Comparison of ENCODE assay signal across 13 cellular contexts in genomic region chr1:246587606-246588005, GRCh38. TPM values are rescaled to one million over a fixed set of nuclear protein-coding genes. Genes with fewer than 3 reads are reported as not detected.
A peak's percentile ranks its signal among the peaks of the same experiment; 100 is the strongest.
DNase-seq lines count a peak whose midpoint lies in the region; ATAC-seq, FAIRE-seq and TF ChIP-seq lines count a peak whose summit lies in the region.
"Had no signal": no experiment of that assay in that cellular context is flagged by ENCODE, and none has a peak within 500 bp of the region (broad histone marks: within the 10 kb centered on the region; RNA-seq: fewer than 3 reads in every experiment).

No MANE protein-coding gene starts in this region.

- FAIRE-seq in islet of Langerhans (lab: Jason Lieb, UNC) (peak; percentile 9), small intestine (lab: Jason Lieb, UNC) (no peak)
- FAIRE-seq: A549, GM12892, H1 had no signal

- H3K9ac ChIP-seq in mesendoderm (ENCODE audit: low read length), result no peak overlapping the region

- H3K4me1 ChIP-seq in thyroid gland (peaks cover 36% of the 10 kb centered on the region in 2 donors), small intestine (ENCODE audit: control insufficient read depth in 2 of 2, insufficient read depth in 1 of 2, low read depth in 1 of 2, low read length in 1 of 2) (peaks cover 4 to 13% of the 10 kb centered on the region in 2 donors), mesendoderm (ENCODE audit: control insufficient read depth, low read depth, low read length) (no peaks in the 10 kb centered on the region)

- ATAC-seq in activated CD8-positive, alpha-beta T cell treated with anti-CD3 and anti-CD28 coated beads for 36 hours, result no peak
- no peak for ATAC-seq in activated CD8-positive, alpha-beta T cell treated with anti-CD3 and anti-CD28 coated beads, Interleukin-2, amount 10 ng/mL, durations not matched to agents 7 days and 5 days
- ATAC-seq in GM18873 (IDR thresholded peaks at IDR 0.05; ENCODE audit: low FRiP score, unreplicated experiment), result no peak
- ATAC-seq: A549 had no signal

- peaks cover 2% of the 10 kb centered on the region for H3K79me2 ChIP-seq in mesendoderm (ENCODE audit: control insufficient read depth, insufficient read depth, low read length)

- H2BK15ac ChIP-seq in mesendoderm (replicated peaks; ENCODE audit: low read depth), result no peak overlapping the region

- H3K4me3 ChIP-seq in thyroid gland (replicated peaks in 1 of 3), result no peak overlapping the region
- no peak overlapping the region for H3K4me3 ChIP-seq in small intestine (ENCODE audit: low read depth in 1 of 2, low read length in 2 of 2)
- H3K4me3 ChIP-seq in mesendoderm (ENCODE audit: low read length), result no peak overlapping the region
- H3K4me3 ChIP-seq: A549 had no signal

- H3K4me1 Mint-ChIP-seq in activated CD8-positive, alpha-beta T cell treated with anti-CD3 and anti-CD28 coated beads for 36 hours (ENCODE audit: low read depth), result peaks cover 52% of the 10 kb centered on the region
- peaks cover 16% of the 10 kb centered on the region for H3K4me1 Mint-ChIP-seq in activated CD8-positive, alpha-beta T cell treated with anti-CD3 and anti-CD28 coated beads, Interleukin-2, amount 10 ng/mL, durations not matched to agents 7 days and 5 days (ENCODE audit: low read depth)

- peaks cover 1% of the 10 kb centered on the region for H3K9me3 Mint-ChIP-seq in activated CD8-positive, alpha-beta T cell treated with anti-CD3 and anti-CD28 coated beads for 36 hours
- peaks cover 7% of the 10 kb centered on the region for H3K9me3 Mint-ChIP-seq in activated CD8-positive, alpha-beta T cell treated with anti-CD3 and anti-CD28 coated beads, Interleukin-2, amount 10 ng/mL, durations not matched to agents 7 days and 5 days (ENCODE audit: insufficient read depth)

- H3K18ac ChIP-seq in mesendoderm (ENCODE audit: low read length), result no peak overlapping the region

- no peak overlapping the region for H2BK120ac ChIP-seq in mesendoderm (ENCODE audit: low read depth, low read length)

- H3K36me3 Mint-ChIP-seq in activated CD8-positive, alpha-beta T cell treated with anti-CD3 and anti-CD28 coated beads for 36 hours (ENCODE audit: low read depth), result peaks cover 37% of the 10 kb centered on the region
- H3K36me3 Mint-ChIP-seq in activated CD8-positive, alpha-beta T cell treated with anti-CD3 and anti-CD28 coated beads, Interleukin-2, amount 10 ng/mL, durations not matched to agents 7 days and 5 days (ENCODE audit: low read depth), result peaks cover 36% of the 10 kb centered on the region

- TF ChIP-seq POLR2A in thyroid gland (IDR thresholded peaks at IDR 0.05), result no peak

- no peak for DNase-seq in activated CD8-positive, alpha-beta T cell treated with anti-CD3 and anti-CD28 coated beads for 36 hours
- DNase-seq in activated CD8-positive, alpha-beta T cell treated with anti-CD3 and anti-CD28 coated beads, Interleukin-2, amount 10 ng/mL, durations not matched to agents 7 days and 5 days, result no peak
- peak; percentile 19 for DNase-seq in amniotic stem cell (lab: John Stamatoyannopoulos, UW)
- no peak for DNase-seq in thyroid gland
- DNase-seq in small intestine, result no peak
- DNase-seq in mesendoderm, result no peak
- DNase-seq: stimulated activated CD4-positive, alpha-beta T cell treated with anti-CD3 and anti-CD28 coated beads, Interleukin-2, amount 100 ng/mL, for 24 hours had no signal

- POLR2A ChIA-PET in activated CD8-positive, alpha-beta T cell treated with anti-CD3 and anti-CD28 coated beads for 36 hours (lab: Charles Lee), result no interaction called here
- POLR2A ChIA-PET in activated CD8-positive, alpha-beta T cell treated with anti-CD3 and anti-CD28 coated beads, Interleukin-2, amount 10 ng/mL, durations not matched to agents 7 days and 5 days (lab: Charles Lee), result no interaction called here

- H4K5ac ChIP-seq in mesendoderm (ENCODE audit: low read length), result no peak overlapping the region

- no peak overlapping the region for H4K8ac ChIP-seq in mesendoderm (ENCODE audit: low read depth, low read length)

- no peak overlapping the region for H2BK5ac ChIP-seq in mesendoderm (ENCODE audit: low read length)

- TF ChIP-seq CTCF in activated CD8-positive, alpha-beta T cell treated with anti-CD3 and anti-CD28 coated beads for 36 hours (IDR thresholded peaks at IDR 0.05), result no peak
- TF ChIP-seq CTCF in thyroid gland (IDR thresholded peaks at IDR 0.05), result no peak

- H3K4ac ChIP-seq in mesendoderm (ENCODE audit: low read depth, low read length), result no peak overlapping the region

- no peak overlapping the region for H3K23ac ChIP-seq in mesendoderm (ENCODE audit: low read length)

- no peaks in the 10 kb centered on the region for H3K9me3 ChIP-seq in thyroid gland
- no peaks in the 10 kb centered on the region for H3K9me3 ChIP-seq in small intestine (ENCODE audit: control insufficient read depth, low read depth)
- H3K9me3 ChIP-seq: A549 had no signal

- H3K27me3 ChIP-seq in thyroid gland, result no peaks in the 10 kb centered on the region
- H3K27me3 ChIP-seq in small intestine (ENCODE audit: control insufficient read depth in 2 of 2, insufficient read depth in 2 of 2, low read length in 2 of 2), result no peaks in the 10 kb centered on the region
- H3K27me3 ChIP-seq in mesendoderm (ENCODE audit: insufficient read depth, low read length, poor library complexity), result no peaks in the 10 kb centered on the region

- no peak overlapping the region for H3K4me2 ChIP-seq in mesendoderm (ENCODE audit: low read length)
- H3K4me2 ChIP-seq: A549 had no signal

- CTCF ChIA-PET in activated CD8-positive, alpha-beta T cell treated with anti-CD3 and anti-CD28 coated beads for 36 hours (lab: Charles Lee), result no interaction called here
- CTCF ChIA-PET in activated CD8-positive, alpha-beta T cell treated with anti-CD3 and anti-CD28 coated beads, Interleukin-2, amount 10 ng/mL, durations not matched to agents 7 days and 5 days (lab: Charles Lee), result no interaction called here

- no peak overlapping the region for H3K4me3 Mint-ChIP-seq in activated CD8-positive, alpha-beta T cell treated with anti-CD3 and anti-CD28 coated beads for 36 hours
- H3K4me3 Mint-ChIP-seq in activated CD8-positive, alpha-beta T cell treated with anti-CD3 and anti-CD28 coated beads, Interleukin-2, amount 10 ng/mL, durations not matched to agents 7 days and 5 days, result no peak overlapping the region
- H3K4me3 Mint-ChIP-seq: IgD-negative memory B cell had no signal

- no peak overlapping the region for H3K56ac ChIP-seq in mesendoderm (ENCODE audit: low read length)

- H2AK5ac ChIP-seq in mesendoderm (ENCODE audit: low read length), result no peak overlapping the region

- intact Hi-C loops in activated CD8-positive, alpha-beta T cell treated with anti-CD3 and anti-CD28 coated beads for 36 hours (cut with micrococcal nuclease), result no loop called here
- intact Hi-C loops in thyroid gland (cut with DNase I), result no loop called here

- H3K79me1 ChIP-seq in mesendoderm (ENCODE audit: low read length), result peaks cover 6% of the 10 kb centered on the region

- H3K27ac ChIP-seq in thyroid gland, result peak overlapping the region; percentile 43 to 63 (median 46)
- H3K27ac ChIP-seq in small intestine (ENCODE audit: low read depth in 1 of 2, low read length in 1 of 2), result no peak overlapping the region
- H3K27ac ChIP-seq in mesendoderm (ENCODE audit: low read depth, low read length), result no peak overlapping the region
- H3K27ac ChIP-seq: A549 had no signal

- H3K27ac Mint-ChIP-seq in activated CD8-positive, alpha-beta T cell treated with anti-CD3 and anti-CD28 coated beads for 36 hours, result peak overlapping the region; percentile 20
- no peak overlapping the region for H3K27ac Mint-ChIP-seq in activated CD8-positive, alpha-beta T cell treated with anti-CD3 and anti-CD28 coated beads, Interleukin-2, amount 10 ng/mL, durations not matched to agents 7 days and 5 days

- no peaks in the 10 kb centered on the region for H3K27me3 Mint-ChIP-seq in activated CD8-positive, alpha-beta T cell treated with anti-CD3 and anti-CD28 coated beads for 36 hours
- H3K27me3 Mint-ChIP-seq in activated CD8-positive, alpha-beta T cell treated with anti-CD3 and anti-CD28 coated beads, Interleukin-2, amount 10 ng/mL, durations not matched to agents 7 days and 5 days (ENCODE audit: low read depth), result no peaks in the 10 kb centered on the region
- H3K27me3 Mint-ChIP-seq: IgD-negative memory B cell had no signal

- 65 to 66% methylated on average over 3 of the region's 3 CpGs for WGBS in thyroid gland, 2 donors
- WGBS in small intestine, 3 donors, result 26 to 53% (median 34%) methylated on average over 3 of the region's 3 CpGs
- no CpG with 5 or more reads among the region's 3 CpGs for WGBS in mesendoderm (ENCODE audit: extremely low coverage, insufficient coverage, low lambda C conversion rate)

- H3K36me3 ChIP-seq in thyroid gland (no peaks in the 10 kb centered on the region), small intestine (ENCODE audit: control insufficient read depth in 2 of 2, insufficient read depth in 2 of 2, low read length in 2 of 2) (peaks cover 0 to 5% of the 10 kb centered on the region in 2 donors), mesendoderm (ENCODE audit: control insufficient read depth, insufficient read depth, low read length) (no peaks in the 10 kb centered on the region)

RNA-seq across cellular contexts. Expression of gene CNST, which starts 21.4 kb away (rescaled TPM):
- total RNA-seq in activated CD8-positive, alpha-beta T cell treated with anti-CD3 and anti-CD28 coated beads for 36 hours, result 10 to 100 TPM; 23.5 to 25.1 TPM
- total RNA-seq in activated CD8-positive, alpha-beta T cell treated with anti-CD3 and anti-CD28 coated beads, Interleukin-2, amount 10 ng/mL, durations not matched to agents 7 days and 5 days, result 10 to 100 TPM; 26.9 to 30.4 TPM
- total RNA-seq in thyroid gland, result 10 to 100 TPM; 38.8 to 49.5 (median 41.7) TPM
- polyA plus RNA-seq in small intestine, result 10 to 100 TPM in 2 of 3 donors, 1 to 10 TPM in 1; 9.6 to 22.6 (median 10.3) TPM
- 9.8 TPM for polyA plus RNA-seq in mesendoderm (2013, experiment 1 of 2)
- 9.8 TPM for polyA plus RNA-seq in mesendoderm (2013, experiment 2 of 2)

RNA-seq across cellular contexts. Expression of gene TFB2M, which starts 21.5 kb away (rescaled TPM):
- total RNA-seq in activated CD8-positive, alpha-beta T cell treated with anti-CD3 and anti-CD28 coated beads for 36 hours, result 10 to 100 TPM; 16.0 TPM
- 10 to 100 TPM; 10.4 to 12.3 TPM for total RNA-seq in activated CD8-positive, alpha-beta T cell treated with anti-CD3 and anti-CD28 coated beads, Interleukin-2, amount 10 ng/mL, durations not matched to agents 7 days and 5 days
- 10 to 100 TPM; 12.2 to 21.9 (median 15.9) TPM for total RNA-seq in thyroid gland
- polyA plus RNA-seq in small intestine, result 10 to 100 TPM in 1 of 3 donors, 1 to 10 TPM in 2; 7.8 to 12.9 (median 7.8) TPM
- 29.7 TPM for polyA plus RNA-seq in mesendoderm (2013, experiment 1 of 2)
- 31.2 TPM for polyA plus RNA-seq in mesendoderm (2013, experiment 2 of 2)

Comparison
In these comparisons a context has a peak if more than half of its experiments do, and no peak if none do; other contexts are left out.
1. H3K27ac ChIP-seq: peak in thyroid gland (3 of 3); none in small intestine (0 of 2) and mesendoderm (single experiment).